ENCODE assay signal across 14 cellular contexts in genomic region chr1:202835548-202836072, GRCh38. TPM values are rescaled to one million over a fixed set of nuclear protein-coding genes. Genes with fewer than 3 reads are reported as not detected.
DNase-seq lines count a peak whose midpoint lies in the region; ATAC-seq and TF ChIP-seq lines count a peak whose summit lies in the region.
"Had no signal": no experiment of that assay in that cellular context is flagged by ENCODE, and none has a peak within 500 bp of the region (broad histone marks: within the 10 kb centered on the region; RNA-seq: fewer than 3 reads in every experiment).

No MANE protein-coding gene starts in this region.

- H3K4me1 ChIP-seq in CD4-positive, alpha-beta memory T cell (ENCODE audit: insufficient read depth, low read length), result peaks cover 35% of the 10 kb centered on the region
- peaks cover 4% of the 10 kb centered on the region; the same call in 1 of the 2 replicates for H3K4me1 ChIP-seq in GM23338 (ENCODE audit: insufficient read depth)

- H3K4me3 Mint-ChIP-seq in CD4-positive, alpha-beta memory T cell, result peak overlapping the region in 7 of 8 donors; percentile 6 to 72 (median 59)
- H3K4me3 Mint-ChIP-seq in GM23338 (no peak overlapping the region), WTC11 (no peak overlapping the region), mesothelial cell of epicardium (no peak overlapping the region)

- H3K27ac ChIP-seq in CD4-positive, alpha-beta memory T cell (ENCODE audit: low read depth, low read length), result no peak overlapping the region
- H3K27ac ChIP-seq in GM23338 (ENCODE audit: low read depth), result no peak overlapping the region
- H3K27ac ChIP-seq: heart right ventricle, KMS-11 had no signal

- H3K79me2 ChIP-seq in GM23338 (replicated peaks; ENCODE audit: insufficient read depth), result no peaks in the 10 kb centered on the region

- no peaks in the 10 kb centered on the region for H3K36me3 Mint-ChIP-seq in CD4-positive, alpha-beta memory T cell
- H3K36me3 Mint-ChIP-seq in GM23338 (ENCODE audit: low read depth), result no peaks in the 10 kb centered on the region
- H3K36me3 Mint-ChIP-seq in WTC11, result no peaks in the 10 kb centered on the region
- no peaks in the 10 kb centered on the region for H3K36me3 Mint-ChIP-seq in mesothelial cell of epicardium

- H3K27me3 ChIP-seq in CD4-positive, alpha-beta memory T cell (ENCODE audit: insufficient read depth, low read length), result no peaks in the 10 kb centered on the region
- H3K27me3 ChIP-seq in GM23338 (ENCODE audit: insufficient read depth), result no peaks in the 10 kb centered on the region

- POLR2A ChIA-PET in CD4-positive, alpha-beta memory T cell (lab: Charles Lee; ENCODE audit: partially characterized antibody), result interaction anchor here (0.9 to 1.9 kb wide), 5 partner anchors 17 to 172 kb away, joined by 3 to 5 read pairs (median 3); partner anchors contain the start of genes KDM5B, RABIF and TMEM183A
- POLR2A ChIA-PET in WTC11 (lab: Charles Lee), result interaction anchor here (1.1 to 1.4 kb wide), 2 partner anchors 21 to 28 kb away, joined by 3 read pairs; partner anchors contain the start of gene KDM5B

- no peaks in the 10 kb centered on the region for H4K20me1 ChIP-seq in GM23338 (replicated peaks; ENCODE audit: insufficient read depth)

- no peak overlapping the region for H3K4me2 ChIP-seq in GM23338
- H3K4me2 ChIP-seq: KMS-11 had no signal

- peak overlapping the region; percentile 17 to 89 (median 75) for H3K27ac Mint-ChIP-seq in CD4-positive, alpha-beta memory T cell
- H3K27ac Mint-ChIP-seq in GM23338, result no peak overlapping the region
- H3K27ac Mint-ChIP-seq in WTC11, result peak overlapping the region; percentile 15; the same call in 1 of the 2 replicates
- H3K27ac Mint-ChIP-seq in mesothelial cell of epicardium, result no peak overlapping the region

- H3K4me3 ChIP-seq in CD4-positive, alpha-beta memory T cell (ENCODE audit: low read length in 2 of 2), result no peak overlapping the region
- H3K4me3 ChIP-seq in GM23338, result no peak overlapping the region
- H3K4me3 ChIP-seq: heart right ventricle had no signal

- H3F3A ChIP-seq in GM23338 (replicated peaks; ENCODE audit: low read depth), result no peaks in the 10 kb centered on the region

- no peaks in the 10 kb centered on the region for H3K27me3 Mint-ChIP-seq in CD4-positive, alpha-beta memory T cell
- peaks cover 6% of the 10 kb centered on the region for H3K27me3 Mint-ChIP-seq in GM23338 (ENCODE audit: insufficient read depth, low read depth, poor library complexity)
- no peaks in the 10 kb centered on the region for H3K27me3 Mint-ChIP-seq in WTC11 (ENCODE audit: low read depth)
- H3K27me3 Mint-ChIP-seq in mesothelial cell of epicardium (ENCODE audit: low read depth), result no peaks in the 10 kb centered on the region

- TF ChIP-seq CTCF in GM23338 (conservative IDR thresholded peaks at IDR 0.05; ENCODE audit: low read depth in 2 of 2) (no peak), WTC11 (IDR thresholded peaks at IDR 0.05) (no peak), mesothelial cell of epicardium (IDR thresholded peaks at IDR 0.05; ENCODE audit: unreplicated experiment) (no peak)

- intact Hi-C loops in CD4-positive, alpha-beta memory T cell (cut with micrococcal nuclease), result no loop called here

- DNase-seq in CD4-positive, alpha-beta memory T cell, result peak; percentile 29 to 57 (median 44)
- DNase-seq in GM23338 (ENCODE audit: low spot score), result no peak
- no peak for DNase-seq in WTC11 (ENCODE audit: low spot score)
- DNase-seq in iPS-NIHi7 (ENCODE audit: extremely low spot score), result peak; percentile 62
- DNase-seq in NCI-H146 treated with DMSO at 0.1 percent for 48 hours (lab: John Stamatoyannopoulos, UW; ENCODE audit: unreplicated experiment), result no peak
- DNase-seq in NCI-H524 treated with DMSO at 0.1 percent for 48 hours (lab: John Stamatoyannopoulos, UW), result no peak
- DNase-seq in mesothelial cell of epicardium (ENCODE audit: low spot score in 2 of 2, unreplicated experiment in 2 of 2), result no peak
- DNase-seq: Calu3, dermis blood vessel endothelial cell, heart right ventricle, NCI-H510A treated with DMSO at 0.1 percent for 48 hours, right cardiac atrium had no signal

- ATAC-seq in GM23338 (peak; percentile 67), WTC11 (peak; percentile 74), GM19324 (IDR thresholded peaks at IDR 0.05; ENCODE audit: low FRiP score, unreplicated experiment) (no peak)
- ATAC-seq: heart right ventricle, right cardiac atrium had no signal

- peaks cover 0 to 1% (median 0%) of the 10 kb centered on the region in 8 donors for H3K9me3 Mint-ChIP-seq in CD4-positive, alpha-beta memory T cell
- H3K9me3 Mint-ChIP-seq in GM23338, result no peaks in the 10 kb centered on the region
- no peaks in the 10 kb centered on the region for H3K9me3 Mint-ChIP-seq in WTC11
- no peaks in the 10 kb centered on the region for H3K9me3 Mint-ChIP-seq in mesothelial cell of epicardium

- H2AFZ ChIP-seq in GM23338, result no peak overlapping the region

- H3K9me2 ChIP-seq in GM23338 (ENCODE audit: insufficient read depth), result no peaks in the 10 kb centered on the region; the same call in 1 of the 2 replicates

- CTCF ChIA-PET in CD4-positive, alpha-beta memory T cell (lab: Charles Lee; ENCODE audit: partially characterized antibody), result interaction anchor here (0.8 to 1.3 kb wide), 3 partner anchors 14 to 204 kb away, joined by 3 to 4 read pairs (median 3); no protein-coding TSS in a partner anchor
- CTCF ChIA-PET in WTC11 (lab: Charles Lee), result interaction anchor here (0.9 to 1.2 kb wide), 3 partner anchors 25 to 1596 kb away, joined by 3 to 4 read pairs (median 4); partner anchors contain the start of gene CYB5R1

- H3K4me1 Mint-ChIP-seq in CD4-positive, alpha-beta memory T cell, result peaks cover 24 to 40% (median 33%) of the 10 kb centered on the region in 4 donors
- H3K4me1 Mint-ChIP-seq in GM23338 (peaks cover 21% of the 10 kb centered on the region), WTC11 (peaks cover 25% of the 10 kb centered on the region), mesothelial cell of epicardium (peaks cover 22% of the 10 kb centered on the region)

- H3K9me3 ChIP-seq in CD4-positive, alpha-beta memory T cell (ENCODE audit: control insufficient read depth in 1 of 2, low read length in 2 of 2), result no peaks in the 10 kb centered on the region
- H3K9me3 ChIP-seq: heart right ventricle had no signal

- H3K36me3 ChIP-seq in CD4-positive, alpha-beta memory T cell (ENCODE audit: insufficient read depth, low read length), result no peaks in the 10 kb centered on the region
- H3K36me3 ChIP-seq in GM23338 (ENCODE audit: insufficient read depth), result no peaks in the 10 kb centered on the region
- H3K36me3 ChIP-seq: heart right ventricle had no signal

TF ChIP-seq in GM23338, 12 proteins besides CTCF, POLR2A, EP300 and RAD21 (continues in another document):
- no peak for TF ChIP-seq POLR2AphosphoS5 (IDR thresholded peaks at IDR 0.05; ENCODE audit: low read depth)
- TF ChIP-seq ETS1 (IDR thresholded peaks at IDR 0.05), result no peak
- no peak for TF ChIP-seq EZH2 (IDR thresholded peaks at IDR 0.05; ENCODE audit: low read depth, unreplicated experiment)
- no peak for TF ChIP-seq EZH2phosphoT487 (IDR thresholded peaks at IDR 0.05; ENCODE audit: unreplicated experiment)
- TF ChIP-seq ZNF114 (CRISPR knock-in tag; IDR thresholded peaks at IDR 0.05), result no peak
- no peak for TF ChIP-seq STAT1 (IDR thresholded peaks at IDR 0.05; ENCODE audit: unreplicated experiment)

TF ChIP-seq in WTC11, 78 proteins besides CTCF, POLR2A, EP300 and RAD21 (continues in another document):
- TF ChIP-seq MAX (CRISPR knock-in tag; IDR thresholded peaks at IDR 0.05), result no peak
- TF ChIP-seq ZSCAN18 (CRISPR knock-in tag; IDR thresholded peaks at IDR 0.05), result no peak
- no peak for TF ChIP-seq MYBL2 (CRISPR knock-in tag; IDR thresholded peaks at IDR 0.05)

RNA-seq across cellular contexts. Expression of gene PCAT6, which starts 24.9 kb away (rescaled TPM):
- total RNA-seq in CD4-positive, alpha-beta memory T cell, result not detected
- 1 to 10 TPM in 1 of 2 donors, not detected in 1; 1.0 TPM for polyA plus RNA-seq in CD4-positive, alpha-beta memory T cell
- total RNA-seq in GM23338 (2014; rRNA removed; shearing (Covaris generic)), result 7.2 TPM in 1 of 2 replicates, not detected in the other
- polyA plus RNA-seq in GM23338 (2016; fragmentation: Nextera tagmentation; extraction: Ambion mirVana), result 28.1 and 28.7 TPM in 2 replicates
- 11.2 to 13.2 TPM (median 11.7 TPM) in 3 replicates for total RNA-seq in WTC11 (2021)
- 9.9 to 10.6 TPM (median 9.9 TPM) in 3 replicates for total RNA-seq in mesothelial cell of epicardium

RNA-seq across cellular contexts. Expression of gene KDM5B, which starts 27.4 kb away (rescaled TPM):
- total RNA-seq in CD4-positive, alpha-beta memory T cell, result 10 to 100 TPM; 60.7 to 64.6 TPM
- polyA plus RNA-seq in CD4-positive, alpha-beta memory T cell, result 10 to 100 TPM in 1 of 2 donors, 1 to 10 TPM in 1; 6.5 to 18.0 TPM
- 186 and 202 TPM in 2 replicates for total RNA-seq in GM23338 (2014; rRNA removed; shearing (Covaris generic))
- polyA plus RNA-seq in GM23338 (2016; fragmentation: Nextera tagmentation; extraction: Ambion mirVana), result 150 and 175 TPM in 2 replicates
- total RNA-seq in WTC11 (2021), result 222 to 226 TPM (median 225 TPM) in 3 replicates
- 230 to 265 TPM (median 260 TPM) in 3 replicates for total RNA-seq in mesothelial cell of epicardium

RNA-seq across cellular contexts. Expression of gene RABIF, which starts 53.3 kb away (rescaled TPM):
- 10 to 100 TPM; 17.3 to 18.7 TPM for total RNA-seq in CD4-positive, alpha-beta memory T cell
- polyA plus RNA-seq in CD4-positive, alpha-beta memory T cell, result 10 to 100 TPM; 24.2 to 25.0 TPM
- 4.0 and 4.9 TPM in 2 replicates for total RNA-seq in GM23338 (2014; rRNA removed; shearing (Covaris generic))
- polyA plus RNA-seq in GM23338 (2016; fragmentation: Nextera tagmentation; extraction: Ambion mirVana), result 6.9 and 7.6 TPM in 2 replicates
- total RNA-seq in WTC11 (2021), result 5.4 to 6.6 TPM (median 5.6 TPM) in 3 replicates
- 5.9 to 7.0 TPM (median 6.5 TPM) in 3 replicates for total RNA-seq in mesothelial cell of epicardium

Comparison
In these comparisons a context has a peak if more than half of its experiments do, and no peak if none do; other contexts are left out.
1. DNase-seq: peak in CD4-positive, alpha-beta memory T cell (5 of 5) and iPS-NIHi7 (single experiment); none in GM23338 (single experiment), WTC11 (single experiment), NCI-H146 treated with DMSO at 0.1 percent for 48 hours (single experiment), NCI-H524 treated with DMSO at 0.1 percent for 48 hours (single experiment) and mesothelial cell of epicardium (0 of 2).
2. H3K27ac Mint-ChIP-seq: peak in CD4-positive, alpha-beta memory T cell (7 of 7) and WTC11 (single experiment); none in GM23338 (single experiment) and mesothelial cell of epicardium (single experiment).
3. H3K4me3 Mint-ChIP-seq: peak in CD4-positive, alpha-beta memory T cell (7 of 8); none in GM23338 (single experiment), WTC11 (single experiment) and mesothelial cell of epicardium (single experiment).